19 cellular contexts compared by ENCODE assay signal in the genomic region with DNA sequence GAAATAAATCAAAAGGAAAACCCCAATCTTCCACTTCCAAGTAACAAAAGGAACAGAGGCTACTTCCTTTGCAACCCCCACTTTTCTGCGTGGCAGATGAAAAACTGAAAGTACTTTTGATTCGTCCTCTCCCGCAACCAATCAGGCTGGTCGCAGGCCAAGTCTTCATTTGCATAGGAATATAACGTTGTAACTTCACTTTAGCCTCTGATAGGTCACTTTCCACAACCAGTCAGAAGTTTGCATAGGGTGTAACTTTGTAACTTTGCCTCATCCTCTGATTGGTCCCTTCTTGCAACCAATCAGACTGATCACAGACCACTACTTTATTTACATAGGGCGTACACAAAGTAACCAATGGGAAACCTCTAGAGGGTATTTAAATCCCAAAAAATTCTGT. TPM values are rescaled to one million over a fixed set of nuclear protein-coding genes. Genes with fewer than 3 reads are reported as not detected.
DNase-seq lines count a peak whose midpoint lies in the region; ATAC-seq, FAIRE-seq and TF ChIP-seq lines count a peak whose summit lies in the region.
"Had no signal": no experiment of that assay in that cellular context is flagged by ENCODE, and none has a peak within 500 bp of the region (broad histone marks: within the 10 kb centered on the region; RNA-seq: fewer than 3 reads in every experiment).

No MANE protein-coding gene starts in this region.

- 84% methylated on average over 6 of the region's 6 CpGs; no CpG with 5 or more reads in 1 of the 2 experiments for whole genome bisulfite sequencing in H1 (ENCODE audit: extremely low coverage in 1 of 2, insufficient coverage in 1 of 2, insufficient read length in 1 of 2, insufficient replicate concordance in 2 of 2, low coverage in 1 of 2, low lambda C conversion rate in 2 of 2, missing lambda C conversion rate in 1 of 2), 2 experiments

- H3K4me3 Mint-ChIP-seq in CD4-positive, alpha-beta memory T cell, result peak overlapping the region in 4 of 8 donors; percentile 5 to 57 (median 26)
- H3K4me3 Mint-ChIP-seq in T-helper 17 cell, result no peak overlapping the region

- no peak overlapping the region for H3K56ac ChIP-seq in H1 (replicated peaks; ENCODE audit: insufficient read length, low read depth, low read length)

- no peaks in the 10 kb centered on the region for H3K9me3 ChIP-seq in BE2C
- H3K9me3 ChIP-seq in CD4-positive, alpha-beta memory T cell (ENCODE audit: control insufficient read depth in 1 of 2, low read length in 2 of 2), result no peaks in the 10 kb centered on the region
- H3K9me3 ChIP-seq in T-helper 17 cell (ENCODE audit: control insufficient read depth, low read length, poor library complexity, severe bottlenecking), result no peaks in the 10 kb centered on the region
- no peaks in the 10 kb centered on the region; a peak in 1 of 4 replicates for H3K9me3 ChIP-seq in H1 (ENCODE audit: insufficient read depth in 2 of 2, low read depth in 1 of 2, low read length in 1 of 2)
- H3K9me3 ChIP-seq: thyroid gland had no signal

- H3K27me3 Mint-ChIP-seq in CD4-positive, alpha-beta memory T cell, result no peaks in the 10 kb centered on the region
- H3K27me3 Mint-ChIP-seq in T-helper 17 cell, result no peaks in the 10 kb centered on the region

- no peak for TF ChIP-seq RAD21 in H1 (IDR thresholded peaks at IDR 0.05 in 1 of 2, conservative IDR thresholded peaks at IDR 0.05 in 1 of 2; ENCODE audit: low read depth in 2 of 2, low read length in 2 of 2)

- H3K27ac Mint-ChIP-seq in CD4-positive, alpha-beta memory T cell, result peak overlapping the region in 5 of 7 donors; percentile 19 to 86 (median 66)
- H3K27ac Mint-ChIP-seq in T-helper 17 cell, result no peak overlapping the region

- H2BK5ac ChIP-seq in H1 (ENCODE audit: low read depth, low read length), result no peak overlapping the region

- H3K27ac ChIP-seq in CD4-positive, alpha-beta memory T cell (ENCODE audit: low read depth, low read length), result no peak overlapping the region
- H3K27ac ChIP-seq in H1 (ENCODE audit: low read depth, low read length), result no peak overlapping the region
- H3K27ac ChIP-seq: C4-2B, epithelial cell of prostate, thyroid gland, VCaP had no signal

- no peak overlapping the region for H2BK20ac ChIP-seq in H1 (ENCODE audit: low read length)

- H2BK120ac ChIP-seq in H1 (replicated peaks; ENCODE audit: low read depth, low read length), result no peak overlapping the region

- no peaks in the 10 kb centered on the region for H3K4me1 ChIP-seq in BE2C
- peaks cover 12% of the 10 kb centered on the region for H3K4me1 ChIP-seq in CD4-positive, alpha-beta memory T cell (ENCODE audit: insufficient read depth, low read length)
- no peaks in the 10 kb centered on the region for H3K4me1 ChIP-seq in H1 (replicated peaks in 1 of 4; ENCODE audit: control insufficient read depth in 3 of 4, insufficient read depth in 4 of 4, low read length in 3 of 4)
- H3K4me1 ChIP-seq: thyroid gland had no signal

- TF ChIP-seq CTCF in BE2C (IDR thresholded peaks at IDR 0.05; ENCODE audit: low read depth, low read length) (no peak), H1 (IDR thresholded peaks at IDR 0.05; ENCODE audit: control extremely low read depth in 1 of 3, insufficient read depth in 1 of 3, low read depth in 1 of 3, low read length in 3 of 3) (no peak)

- H3K4me3 ChIP-seq in BE2C (ENCODE audit: low read depth, low read length), result no peak overlapping the region
- H3K4me3 ChIP-seq in CD4-positive, alpha-beta memory T cell (ENCODE audit: low read length in 2 of 2), result no peak overlapping the region
- no peak overlapping the region for H3K4me3 ChIP-seq in H1 (ENCODE audit: extremely low read depth in 1 of 4, insufficient read depth in 2 of 4, low read depth in 3 of 4, low read length in 4 of 4)
- H3K4me3 ChIP-seq: thyroid gland had no signal

- H3K23me2 ChIP-seq in H1 (ENCODE audit: low read depth, low read length), result no peaks in the 10 kb centered on the region

- DNase-seq in BE2C (peak; percentile 12), T-helper 17 cell (no peak), H1 (ENCODE audit: low read depth in 1 of 2, low spot score in 2 of 2) (no peak), 8988T (no peak), foreskin melanocyte (no peak), iPS-NIHi7 (ENCODE audit: extremely low spot score) (no peak)
- peak in 4 of 5 donors; percentile 13 to 38 (median 22) for DNase-seq in CD4-positive, alpha-beta memory T cell
- DNase-seq: glutamatergic neuron; GOT3; NCI-H2081 treated with DMSO at 0.1 percent for 48 hours; NCI-H526; right cardiac atrium; stimulated activated CD4-positive, alpha-beta T cell treated with anti-CD3 and anti-CD28 coated beads, Interleukin-2, amount 100 ng/mL, for 24 hours; thyroid gland had no signal

- no peaks in the 10 kb centered on the region for H3K79me1 ChIP-seq in H1 (ENCODE audit: low read depth, low read length)

- no peak for TF ChIP-seq EP300 in H1 (IDR thresholded peaks at IDR 0.05; ENCODE audit: borderline replicate concordance in 1 of 2, low read depth in 2 of 2, low read length in 2 of 2)

- H3K9me3 Mint-ChIP-seq in CD4-positive, alpha-beta memory T cell, result peaks cover 0 to 2% (median 0%) of the 10 kb centered on the region in 8 donors

- H2BK15ac ChIP-seq in H1 (ENCODE audit: low read length), result no peak overlapping the region

- POLR2A ChIA-PET in CD4-positive, alpha-beta memory T cell (lab: Charles Lee; ENCODE audit: partially characterized antibody), result no interaction called here
- POLR2A ChIA-PET in H1 (lab: Charles Lee; ENCODE audit: partially characterized antibody), result no interaction called here

- H2AFZ ChIP-seq in H1 (ENCODE audit: low read length), result 0 out of 2 replicates have a peak overlapping the region, but pooled peaks have one; percentile 57

- H3K14ac ChIP-seq in H1 (ENCODE audit: insufficient read length), result no peak overlapping the region

- ATAC-seq in T-helper 17 cell (peak; percentile 54), GM21529 (IDR thresholded peaks at IDR 0.05; ENCODE audit: unreplicated experiment) (no peak)
- ATAC-seq: Panc1, right cardiac atrium had no signal

- FAIRE-seq in H1 (lab: Jason Lieb, UNC), result peak; percentile 36

- H4K8ac ChIP-seq in H1 (ENCODE audit: extremely low read depth, insufficient read depth, low read length), result no peak overlapping the region

- no peak overlapping the region for H3K4ac ChIP-seq in H1 (replicated peaks; ENCODE audit: insufficient read length, low read depth, low read length)

- H4K20me1 ChIP-seq in H1 (replicated peaks in 1 of 2; ENCODE audit: control insufficient read depth in 1 of 2, insufficient read depth in 2 of 2, low read length in 2 of 2), result no peaks in the 10 kb centered on the region

- H3K36me3 ChIP-seq in BE2C (no peaks in the 10 kb centered on the region), H1 (ENCODE audit: control insufficient read depth in 2 of 4, insufficient read depth in 4 of 4, low read length in 3 of 4) (no peaks in the 10 kb centered on the region)
- no peaks in the 10 kb centered on the region for H3K36me3 ChIP-seq in CD4-positive, alpha-beta memory T cell (ENCODE audit: insufficient read depth, low read length)
- H3K36me3 ChIP-seq: thyroid gland had no signal

- no peaks in the 10 kb centered on the region for H3K27me3 ChIP-seq in BE2C
- no peaks in the 10 kb centered on the region for H3K27me3 ChIP-seq in CD4-positive, alpha-beta memory T cell (ENCODE audit: insufficient read depth, low read length)
- no peaks in the 10 kb centered on the region for H3K27me3 ChIP-seq in H1 (replicated peaks in 1 of 4; ENCODE audit: control insufficient read depth in 3 of 4, extremely low read depth in 1 of 4, insufficient read depth in 3 of 4, low read length in 3 of 4)
- H3K27me3 ChIP-seq: thyroid gland had no signal

- H3K79me2 ChIP-seq in H1 (ENCODE audit: control insufficient read depth in 1 of 2, insufficient read depth in 2 of 2, low read length in 2 of 2), result no peaks in the 10 kb centered on the region

- H3K36me3 Mint-ChIP-seq in CD4-positive, alpha-beta memory T cell, result peaks cover 2 to 7% of the 10 kb centered on the region in 2 donors
- H3K36me3 Mint-ChIP-seq in T-helper 17 cell (ENCODE audit: low read depth), result peaks cover 4% of the 10 kb centered on the region

- no peak overlapping the region for H4K5ac ChIP-seq in H1 (ENCODE audit: insufficient read length, low read depth, low read length)

- no peak overlapping the region for H2BK12ac ChIP-seq in H1 (ENCODE audit: low read depth, low read length)

- H3K18ac ChIP-seq in H1 (ENCODE audit: extremely low read depth, low read length), result no peak overlapping the region

- no peak for TF ChIP-seq POLR2A in H1 (IDR thresholded peaks at IDR 0.05; ENCODE audit: control extremely low read depth in 1 of 2, low read depth in 2 of 2, low read length in 2 of 2)

- no peak overlapping the region for H3K4me2 ChIP-seq in H1 (ENCODE audit: insufficient read depth in 1 of 2, low read depth in 2 of 2, low read length in 2 of 2)

- H3K4me1 Mint-ChIP-seq in CD4-positive, alpha-beta memory T cell, result peaks cover 14 to 20% (median 18%) of the 10 kb centered on the region in 4 donors
- peaks cover 8% of the 10 kb centered on the region for H3K4me1 Mint-ChIP-seq in T-helper 17 cell

- no peak overlapping the region for H3K23ac ChIP-seq in H1 (ENCODE audit: insufficient read length)

- H2AK5ac ChIP-seq in H1 (ENCODE audit: low read depth, low read length), result no peak overlapping the region

- no peak overlapping the region for H4K91ac ChIP-seq in H1 (replicated peaks; ENCODE audit: insufficient read length, low read length)

- CTCF ChIA-PET in CD4-positive, alpha-beta memory T cell (lab: Charles Lee; ENCODE audit: partially characterized antibody), result no interaction called here
- CTCF ChIA-PET in H1 (lab: Charles Lee; ENCODE audit: partially characterized antibody), result no interaction called here

- H3K9ac ChIP-seq in H1 (replicated peaks in 1 of 4; ENCODE audit: extremely low read depth in 1 of 4, low read depth in 3 of 4, low read length in 3 of 4), result no peak overlapping the region

- intact Hi-C loops in CD4-positive, alpha-beta memory T cell (cut with micrococcal nuclease), result no loop called here

RNA-seq across cellular contexts. Expression of a gene that starts 37.2 kb away (rescaled TPM):
- polyA plus RNA-seq in BE2C (2012; ENCODE audit: insufficient read depth, insufficient read length, low read depth), result 12.4 TPM
- 10 to 100 TPM; 15.9 to 16.8 TPM for total RNA-seq in CD4-positive, alpha-beta memory T cell
- polyA plus RNA-seq in CD4-positive, alpha-beta memory T cell, result 10 to 100 TPM; 15.9 to 16.7 TPM
- total RNA-seq in T-helper 17 cell, result 1 to 10 TPM; 5.5 to 5.9 TPM
- total RNA-seq in H1 (2021; fragmentation: NEBNext Ultra II Directional; extraction: Animal tissue kit (Norgen Biotek cat#: 25700)), result 11.2 and 11.6 TPM in 2 replicates
- 9.1 and 11.8 TPM in 2 replicates for polyA plus RNA-seq in H1 (2011; rRNA removed)
- 13.9 TPM for polyA plus RNA-seq in H1 (2011; cell fraction: cytosol; rRNA removed)
- polyA plus RNA-seq in H1 (2011; cell fraction: nucleus; rRNA removed), result 5.8 TPM
- 6.2 to 9.2 TPM (median 7.3 TPM) in 4 replicates for polyA plus RNA-seq in H1 (2012, experiment 1 of 2)
- 1.5 TPM for polyA plus RNA-seq in H1 (2012, experiment 2 of 2)
- polyA plus RNA-seq in H1 (2013, experiment 1 of 2), result 9.9 TPM
- 9.9 TPM for polyA plus RNA-seq in H1 (2013, experiment 2 of 2)
- 7.1 and 12.7 TPM in 2 replicates for polyA minus RNA-seq in H1 (2011; rRNA and poly(A)+ RNA removed)
- 3.8 TPM for polyA minus RNA-seq in H1 (2011; cell fraction: cytosol; rRNA and poly(A)+ RNA removed)
- polyA minus RNA-seq in H1 (2011; cell fraction: nucleus; rRNA and poly(A)+ RNA removed), result 10.1 TPM

RNA-seq across cellular contexts. Expression of a gene that starts 42.9 kb away (rescaled TPM):
- 2.4 TPM for polyA plus RNA-seq in BE2C (2012; ENCODE audit: insufficient read depth, insufficient read length, low read depth)
- total RNA-seq in CD4-positive, alpha-beta memory T cell, result 1 to 10 TPM; 4.8 to 5.3 TPM
- polyA plus RNA-seq in CD4-positive, alpha-beta memory T cell, result 1 to 10 TPM; 1.6 to 1.8 TPM
- total RNA-seq in T-helper 17 cell, result 1 to 10 TPM; 1.3 to 1.4 TPM
- total RNA-seq in H1 (2021; fragmentation: NEBNext Ultra II Directional; extraction: Animal tissue kit (Norgen Biotek cat#: 25700)), result 4.7 and 4.8 TPM in 2 replicates
- 1.1 and 1.8 TPM in 2 replicates for polyA plus RNA-seq in H1 (2011; rRNA removed)
- polyA plus RNA-seq in H1 (2011; cell fraction: cytosol; rRNA removed), result 1.8 TPM
- polyA plus RNA-seq in H1 (2011; cell fraction: nucleus; rRNA removed), result 1.4 TPM
- 1.5 to 2.6 TPM (median 1.8 TPM) in 4 replicates for polyA plus RNA-seq in H1 (2012, experiment 1 of 2)
- polyA plus RNA-seq in H1 (2012, experiment 2 of 2), result 0.18 TPM
- 3.8 TPM for polyA plus RNA-seq in H1 (2013, experiment 1 of 2)
- polyA plus RNA-seq in H1 (2013, experiment 2 of 2), result 4.3 TPM
- polyA minus RNA-seq in H1 (2011; rRNA and poly(A)+ RNA removed), result 5.2 and 7.7 TPM in 2 replicates
- 2.7 TPM for polyA minus RNA-seq in H1 (2011; cell fraction: cytosol; rRNA and poly(A)+ RNA removed)
- polyA minus RNA-seq in H1 (2011; cell fraction: nucleus; rRNA and poly(A)+ RNA removed), result 9.6 TPM

Comparison
In these comparisons a context has a peak if more than half of its experiments do, and no peak if none do; other contexts are left out.
1. DNase-seq: peak in BE2C (single experiment) and CD4-positive, alpha-beta memory T cell (4 of 5); none in T-helper 17 cell (0 of 3), H1 (0 of 2), 8988T (single experiment), foreskin melanocyte (single experiment) and iPS-NIHi7 (single experiment).